In the genomic region with DNA sequence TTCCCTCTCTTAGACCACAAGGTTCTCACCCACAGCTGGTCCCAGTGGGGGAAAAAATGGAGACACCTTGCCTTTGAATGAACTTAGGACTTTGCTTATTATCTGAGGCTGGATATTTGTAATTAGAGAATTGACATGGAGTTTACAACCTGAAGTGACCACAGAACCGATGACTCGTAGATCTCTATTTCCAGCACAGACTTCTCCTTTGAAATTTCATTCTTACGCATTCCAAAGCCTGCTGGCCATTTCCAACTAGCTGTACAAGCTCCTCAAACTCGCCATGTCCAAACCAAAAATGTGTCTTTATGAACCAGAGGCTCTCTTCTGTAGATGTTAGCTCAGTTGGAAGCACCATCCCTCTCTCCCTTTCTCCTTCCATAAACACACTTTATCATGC, we compare ENCODE assay signal across 20 cellular contexts. TPM values are rescaled to one million over a fixed set of nuclear protein-coding genes. Genes with fewer than 3 reads are reported as not detected.
A peak's percentile ranks its signal among the peaks of the same experiment; 100 is the strongest.
DNase-seq lines count a peak whose midpoint lies in the region; TF ChIP-seq lines count a peak whose summit lies in the region.
"Had no signal": no experiment of that assay in that cellular context is flagged by ENCODE, and none has a peak within 500 bp of the region (broad histone marks: within the 10 kb centered on the region; RNA-seq: fewer than 3 reads in every experiment).

No MANE protein-coding gene starts in this region.

- H3K4ac ChIP-seq in neuronal stem cell (ENCODE audit: low read length), result no peak overlapping the region

- no peak overlapping the region for H3K4me3 ChIP-seq in neuronal stem cell (ENCODE audit: low read length in 2 of 2)
- H3K4me3 ChIP-seq: body of pancreas, GM12878, left ventricle myocardium inferior, Peyer's patch, SK-N-MC had no signal

- H2BK12ac ChIP-seq in neuronal stem cell (ENCODE audit: low read length), result no peak overlapping the region

- no peak overlapping the region for H3K18ac ChIP-seq in neuronal stem cell (ENCODE audit: low read length)

- no peak overlapping the region for H4K91ac ChIP-seq in neuronal stem cell (ENCODE audit: low read depth, low read length, poor library complexity)

- no peak overlapping the region for H2AK5ac ChIP-seq in neuronal stem cell (ENCODE audit: low read depth, low read length)

- H3K79me1 ChIP-seq in neuronal stem cell (ENCODE audit: low read depth, low read length), result peaks cover 2% of the 10 kb centered on the region

- H2BK5ac ChIP-seq in neuronal stem cell (ENCODE audit: low read length), result no peak overlapping the region

- no peak overlapping the region for H2BK15ac ChIP-seq in neuronal stem cell (ENCODE audit: low read length)

- H3K4me1 ChIP-seq in neuronal stem cell (ENCODE audit: control insufficient read depth in 2 of 2, insufficient read depth in 1 of 2, low read depth in 1 of 2, low read length in 2 of 2), result peaks cover 0 to 6% of the 10 kb centered on the region in 2 donors
- H3K4me1 ChIP-seq: Peyer's patch had no signal

- peaks cover 0 to 5% (median 0%) of the 10 kb centered on the region in 3 experiments for H3K27me3 ChIP-seq in neuronal stem cell (ENCODE audit: control insufficient read depth in 3 of 3, insufficient read depth in 3 of 3, low read depth in 1 of 3, low read length in 3 of 3)
- H3K27me3 ChIP-seq: body of pancreas, Peyer's patch had no signal

- no CpG with 5 or more reads among the region's 4 CpGs for WGBS in neuronal stem cell (ENCODE audit: extremely low coverage in 2 of 2, insufficient read length in 2 of 2, insufficient replicate concordance in 1 of 2), 2 donors

- DNase-seq in ACHN (peak; percentile 22), EL (peak; percentile 64), NCI-H226 (peak; percentile 64), fibroblast of peridontal ligament (ENCODE audit: extremely low read depth) (peak; percentile 43), DMS 273 treated with DMSO at 0.1 percent for 48 hours (lab: John Stamatoyannopoulos, UW) (no peak), neuronal stem cell (ENCODE audit: low spot score) (no peak), GM10266 (ENCODE audit: extremely low spot score) (no peak)
- DNase-seq in activated CD4-positive, alpha-beta T cell treated with anti-CD3 and anti-CD28 coated beads, Interleukin-2, amount 50 U/mL, for 1 hour, result no peak
- DNase-seq: activated CD4-positive, alpha-beta T cell treated with anti-CD3 and anti-CD28 coated beads, Interleukin-2, amount 50 U/mL, for 4 hours; activated CD8-positive, alpha-beta memory T cell treated with anti-CD3 and anti-CD28 coated beads, Interleukin-2, amount 50 U/mL, for 48 hours; body of pancreas; GF-D8; left ventricle myocardium inferior; NCI-H1436 treated with DMSO at 0.1 percent for 48 hours; NCI-H524; nephron progenitor cell; Peyer's patch had no signal

- no peak for TF ChIP-seq CTCF in GM10266 (IDR thresholded peaks at IDR 0.05; ENCODE audit: control insufficient read depth, insufficient read depth, low read depth, missing control alignments)

- H3K14ac ChIP-seq in neuronal stem cell (ENCODE audit: low read length), result no peak overlapping the region

- in situ Hi-C loops in ACHN (cut with HindIII; ENCODE audit: low pct_ligation_motif_present, low pct_unique_long_range_greater_than_20kb, low sequenced_read_pairs), result no loop called here

- H3K36me3 ChIP-seq in neuronal stem cell (replicated peaks in 1 of 2; ENCODE audit: control insufficient read depth in 2 of 2, insufficient read depth in 2 of 2, low read length in 2 of 2), result no peaks in the 10 kb centered on the region
- H3K36me3 ChIP-seq: Peyer's patch had no signal

- no peak overlapping the region for H3K9ac ChIP-seq in neuronal stem cell (ENCODE audit: low read depth, low read length, poor library complexity)

- no peak overlapping the region for H3K27ac ChIP-seq in neuronal stem cell (replicated peaks; ENCODE audit: low read length)
- H3K27ac ChIP-seq: body of pancreas, left ventricle myocardium inferior, Peyer's patch, SK-N-MC had no signal

- no peak overlapping the region for H3K4me2 ChIP-seq in neuronal stem cell (ENCODE audit: insufficient read depth, low read length, poor library complexity, severe bottlenecking)

- no peak overlapping the region for H2BK120ac ChIP-seq in neuronal stem cell (ENCODE audit: low read depth, low read length)

- H2AFZ ChIP-seq in neuronal stem cell (ENCODE audit: low read length), result no peak overlapping the region

- H4K8ac ChIP-seq in neuronal stem cell (ENCODE audit: low read depth, low read length), result no peak overlapping the region

- H3K9me3 ChIP-seq in neuronal stem cell (replicated peaks in 1 of 2; ENCODE audit: control insufficient read depth in 2 of 2, insufficient read depth in 1 of 2, low read depth in 1 of 2, low read length in 2 of 2), result peaks cover 0 to 1% of the 10 kb centered on the region in 2 donors
- H3K9me3 ChIP-seq: body of pancreas, left ventricle myocardium inferior, Peyer's patch had no signal

- H3K23ac ChIP-seq in neuronal stem cell (ENCODE audit: low read depth, low read length, poor library complexity), result no peak overlapping the region

RNA-seq across cellular contexts. Expression of gene RAB7B, which starts 12.0 kb away (rescaled TPM):
- 0.26 TPM for polyA plus RNA-seq in neuronal stem cell (2013, experiment 1 of 2)
- polyA plus RNA-seq in neuronal stem cell (2013, experiment 2 of 2), result 0.35 TPM

RNA-seq across cellular contexts. Expression of gene CTSE, which starts 32.5 kb away (rescaled TPM):
- polyA plus RNA-seq in neuronal stem cell (2013, experiment 1 of 2), result not detected
- not detected for polyA plus RNA-seq in neuronal stem cell (2013, experiment 2 of 2)
- polyA plus RNA-seq: GM12878 had no signal

RNA-seq across cellular contexts. Expression of gene SLC26A9, which starts 48.0 kb away (rescaled TPM):
- 0.03 TPM for polyA plus RNA-seq in neuronal stem cell (2013, experiment 1 of 2)
- polyA plus RNA-seq in neuronal stem cell (2013, experiment 2 of 2), result 0.03 TPM
- polyA plus RNA-seq: urinary bladder had no signal

Comparison
In these comparisons a context has a peak if more than half of its experiments do, and no peak if none do; other contexts are left out.
1. DNase-seq: peak in ACHN (single experiment), EL (single experiment), NCI-H226 (single experiment) and fibroblast of peridontal ligament (single experiment); none in DMS 273 treated with DMSO at 0.1 percent for 48 hours (single experiment), neuronal stem cell (single experiment), GM10266 (single experiment) and activated CD4-positive, alpha-beta T cell treated with anti-CD3 and anti-CD28 coated beads, Interleukin-2, amount 50 U/mL, for 1 hour (single experiment).